Comparison of ENCODE assay signal across 7 cellular contexts in genomic region chr13:112969692-112970338, GRCh38. TPM values are rescaled to one million over a fixed set of nuclear protein-coding genes. Genes with fewer than 3 reads are reported as not detected.
DNase-seq lines count a peak whose midpoint lies in the region; ATAC-seq and TF ChIP-seq lines count a peak whose summit lies in the region.

No MANE protein-coding gene starts in this region.

- H3K27me3 ChIP-seq in H7 (ENCODE audit: control insufficient read depth, insufficient read depth, low read length) (no peaks in the 10 kb centered on the region; the same call in 1 of the 2 replicates), Panc1 (ENCODE audit: control insufficient read depth, insufficient read depth, low read length) (peaks cover 9% of the 10 kb centered on the region), right atrium auricular region (no peaks in the 10 kb centered on the region), skeletal muscle satellite cell (ENCODE audit: control insufficient read depth, insufficient read depth, low read length) (peaks cover 88% of the 10 kb centered on the region)

- BruUV-seq in Panc1 (replicated peaks; lab: Mats Ljungman, UMichigan), result no TSS peak

- H3K9me3 ChIP-seq in Panc1 (ENCODE audit: control insufficient read depth, insufficient read depth, low read depth, low read length), result no peaks in the 10 kb centered on the region
- no peaks in the 10 kb centered on the region for H3K9me3 ChIP-seq in right atrium auricular region
- no peaks in the 10 kb centered on the region for H3K9me3 ChIP-seq in skeletal muscle satellite cell (replicated peaks; ENCODE audit: low read length)

- in situ Hi-C loops in Panc1 (cut with HindIII; ENCODE audit: low pct_unique_long_range_greater_than_20kb, low sequenced_read_pairs), result no loop called here

- H3K4me2 ChIP-seq in skeletal muscle satellite cell (ENCODE audit: low read length), result peak overlapping the region; percentile 39

- TF ChIP-seq CTCF in Panc1 (IDR thresholded peaks at IDR 0.05), result no peak
- no peak for TF ChIP-seq CTCF in right atrium auricular region (IDR thresholded peaks at IDR 0.05)
- TF ChIP-seq CTCF in GM10248 (IDR thresholded peaks at IDR 0.05; ENCODE audit: control extremely low read depth, extremely low read depth, low read depth, missing control alignments), result no peak

- CTCF ChIA-PET in Panc1 (lab: Charles Lee) (no interaction called here), GM10248 (lab: Yijun Ruan, JAX) (interaction anchor here (1.5 kb wide), 1 partner anchor 60 kb away, joined by 3 read pairs; no protein-coding TSS in a partner anchor)

- DNase-seq in H7 (peak; percentile 75), Panc1 (ENCODE audit: low read depth, low spot score) (no peak), right atrium auricular region (ENCODE audit: low spot score) (no peak), NCI-H187 treated with DMSO at 0.1 percent for 48 hours (lab: John Stamatoyannopoulos, UW) (no peak), GM10248 (ENCODE audit: extremely low spot score) (no peak)

- POLR2A ChIA-PET in Panc1 (lab: Charles Lee), result no interaction called here
- POLR2A ChIA-PET in GM10248 (lab: Yijun Ruan, JAX), result interaction anchor here (0.5 kb wide), 1 partner anchor 479 kb away, joined by 5 read pairs; no protein-coding TSS in a partner anchor

- H3K4me1 ChIP-seq in Panc1 (ENCODE audit: control insufficient read depth, insufficient read depth, low read length) (no peaks in the 10 kb centered on the region; the same call in 1 of the 2 replicates), right atrium auricular region (peaks cover 0 to 27% of the 10 kb centered on the region in 2 donors), skeletal muscle satellite cell (ENCODE audit: control insufficient read depth, insufficient read depth, low read length) (peaks cover 2% of the 10 kb centered on the region)

- H3K27ac ChIP-seq in Panc1 (ENCODE audit: low read length) (no peak overlapping the region), right atrium auricular region (peak overlapping the region; percentile 87 to 94)

- H3K4me3 ChIP-seq in H7 (ENCODE audit: insufficient read depth, low read depth, low read length), result peak overlapping the region; percentile 72
- peak overlapping the region in 1 of 2 experiments; percentile 9; a peak in 1 of 4 replicates for H3K4me3 ChIP-seq in Panc1 (ENCODE audit: low read depth in 2 of 2, low read length in 2 of 2)
- H3K4me3 ChIP-seq in right atrium auricular region, result peak overlapping the region; percentile 53 to 65
- no peak overlapping the region for H3K4me3 ChIP-seq in skeletal muscle satellite cell (ENCODE audit: low read length)

- intact Hi-C loops in Panc1 (cut with micrococcal nuclease; ENCODE audit: unreplicated experiment), result no loop called here

- H3K36me3 ChIP-seq in H7 (replicated peaks; ENCODE audit: control insufficient read depth, insufficient read depth, low read length), result no peaks in the 10 kb centered on the region
- no peaks in the 10 kb centered on the region for H3K36me3 ChIP-seq in Panc1 (ENCODE audit: control insufficient read depth, insufficient read depth, low read length)
- no peaks in the 10 kb centered on the region for H3K36me3 ChIP-seq in right atrium auricular region
- H3K36me3 ChIP-seq in skeletal muscle satellite cell (ENCODE audit: insufficient read depth, low read length), result no peaks in the 10 kb centered on the region

- ATAC-seq in Panc1 (peak; percentile 44; the same call in 1 of the 2 replicates), HG02852 (IDR thresholded peaks at IDR 0.05; ENCODE audit: unreplicated experiment) (no peak)

- no peak overlapping the region for H3K9ac ChIP-seq in skeletal muscle satellite cell (ENCODE audit: low read depth, low read length)

RNA-seq across cellular contexts. Expression of gene MCF2L, which starts 0.8 kb away (rescaled TPM):
- 21.2 and 21.3 TPM in 2 replicates for total RNA-seq in H7 (2014; rRNA removed; shearing (Covaris generic))
- total RNA-seq in Panc1 (2021; ENCODE audit: unreplicated experiment) (0.57 TPM), right atrium auricular region (10 to 100 TPM; 17.1 to 21.6 TPM)
- 0.74 TPM for polyA plus RNA-seq in Panc1 (2012; ENCODE audit: insufficient read length)
- total RNA-seq in skeletal muscle satellite cell (2012; rRNA removed), result 6.6 and 8.6 TPM in 2 replicates

Comparison
In these comparisons a context has a peak if more than half of its experiments do, and no peak if none do; other contexts are left out.
1. RNA of gene MCF2L, which starts 0.8 kb away (total RNA-seq): 17.1 to 21.6 TPM in right atrium auricular region and 21.2 to 21.3 TPM in H7; 0.57 TPM in Panc1 (single experiment); every median in the first group is over 10 times any median in the second.